ENCODE assay signal across 8 cellular contexts in genomic region chr6:32969685-32970412, GRCh38. TPM values are rescaled to one million over a fixed set of nuclear protein-coding genes. Genes with fewer than 3 reads are reported as not detected.
DNase-seq lines count a peak whose midpoint lies in the region; ATAC-seq and TF ChIP-seq lines count a peak whose summit lies in the region.

No MANE protein-coding gene starts in this region.

- DNase-seq in DMS153 treated with DMSO at 0.1 percent for 48 hours (lab: John Stamatoyannopoulos, UW; ENCODE audit: unreplicated experiment) = peak; percentile 73
- DNase-seq in LoVo (ENCODE audit: low spot score) = peak; percentile 78
- DNase-seq in SK-N-MC (ENCODE audit: low read depth, low spot score) = no peak
- peak; percentile 79 to 98 for DNase-seq in cardiac muscle cell (ENCODE audit: low read depth in 1 of 2, low spot score in 1 of 2)
- peak; percentile 83 for DNase-seq in pons (ENCODE audit: low spot score)

- no peak for ATAC-seq in HG02885 (IDR thresholded peaks at IDR 0.05; ENCODE audit: poor library complexity, unreplicated experiment)

- H3K9me3 ChIP-seq in SK-N-MC (ENCODE audit: low read depth, low read length) (no peaks in the 10 kb centered on the region), cardiac muscle cell (ENCODE audit: low read depth) (no peaks in the 10 kb centered on the region)

- H3K4me1 ChIP-seq in cardiac muscle cell (ENCODE audit: low read depth) = peaks cover 18% of the 10 kb centered on the region
- no peaks in the 10 kb centered on the region for H3K4me1 ChIP-seq in urinary bladder (ENCODE audit: insufficient read depth)

- H3K36me3 Mint-ChIP-seq in activated naive CD8-positive, alpha-beta T cell = peaks cover 16% of the 10 kb centered on the region

- no peaks in the 10 kb centered on the region for H3K27me3 ChIP-seq in cardiac muscle cell

- no peaks in the 10 kb centered on the region for H3K27me3 Mint-ChIP-seq in activated naive CD8-positive, alpha-beta T cell

- H3K4me3 ChIP-seq in SK-N-MC (peak overlapping the region; percentile 88), cardiac muscle cell (peak overlapping the region; percentile 73), urinary bladder (ENCODE audit: low read depth, low read length) (peak overlapping the region; percentile 76)

- WGBS in urinary bladder = under 1% methylated on average over 19 of the region's 19 CpGs

- peak overlapping the region; percentile 99 for H3K9ac ChIP-seq in SK-N-MC (ENCODE audit: insufficient read length)

- peak overlapping the region; percentile 98 for H3K4me3 Mint-ChIP-seq in activated naive CD8-positive, alpha-beta T cell

- H3K27ac ChIP-seq in SK-N-MC (peak overlapping the region; percentile 100), cardiac muscle cell (peak overlapping the region; percentile 99), urinary bladder (ENCODE audit: low read depth) (peak overlapping the region; percentile 100)

- H3K36me3 ChIP-seq in SK-N-MC (ENCODE audit: insufficient read depth, low read length) = peaks cover 27% of the 10 kb centered on the region
- peaks cover 6% of the 10 kb centered on the region for H3K36me3 ChIP-seq in cardiac muscle cell
- H3K36me3 ChIP-seq in urinary bladder (ENCODE audit: insufficient read depth) = peaks cover 12% of the 10 kb centered on the region

- H3K27ac Mint-ChIP-seq in activated naive CD8-positive, alpha-beta T cell = peak overlapping the region; percentile 100

- H3K4me1 Mint-ChIP-seq in activated naive CD8-positive, alpha-beta T cell (ENCODE audit: low read depth) = peaks cover 29% of the 10 kb centered on the region

- no peaks in the 10 kb centered on the region for H3K9me3 Mint-ChIP-seq in activated naive CD8-positive, alpha-beta T cell (ENCODE audit: low read depth)

- TF ChIP-seq CTCF in cardiac muscle cell (IDR thresholded peaks at IDR 0.05; ENCODE audit: low read depth, low read length) = peak; percentile 23

RNA-seq across cellular contexts. Expression of gene BRD2, which starts 1.5 kb away (rescaled TPM):
- 167 and 232 TPM in 2 replicates for total RNA-seq in cardiac muscle cell
- polyA plus RNA-seq in cardiac muscle cell = 137 and 166 TPM in 2 replicates
- 79.0 TPM for total RNA-seq in urinary bladder
- polyA plus RNA-seq in urinary bladder = 138 TPM

RNA-seq across cellular contexts. Expression of gene HLA-DMA, which starts 17.0 kb away (rescaled TPM):
- total RNA-seq in cardiac muscle cell (1.8 and 2.9 TPM in 2 replicates), urinary bladder (8.9 TPM)
- polyA plus RNA-seq in cardiac muscle cell (3.7 and 6.9 TPM in 2 replicates), urinary bladder (30.4 TPM)

RNA-seq across cellular contexts. Expression of gene HLA-DMB, which starts 29.0 kb away (rescaled TPM):
- total RNA-seq in cardiac muscle cell (not detected in 2 replicates), urinary bladder (8.9 TPM)
- polyA plus RNA-seq in cardiac muscle cell (not detected in 2 replicates), urinary bladder (16.4 TPM)

RNA-seq across cellular contexts. Expression of gene HLA-DOA, which starts 39.5 kb away (rescaled TPM):
- total RNA-seq in cardiac muscle cell (0.25 and 0.74 TPM in 2 replicates), urinary bladder (2.7 TPM)
- polyA plus RNA-seq in cardiac muscle cell (0.57 TPM in 1 of 2 replicates, not detected in the other), urinary bladder (5.7 TPM)
